Comparison of ENCODE assay signal across 14 cellular contexts in the genomic region with DNA sequence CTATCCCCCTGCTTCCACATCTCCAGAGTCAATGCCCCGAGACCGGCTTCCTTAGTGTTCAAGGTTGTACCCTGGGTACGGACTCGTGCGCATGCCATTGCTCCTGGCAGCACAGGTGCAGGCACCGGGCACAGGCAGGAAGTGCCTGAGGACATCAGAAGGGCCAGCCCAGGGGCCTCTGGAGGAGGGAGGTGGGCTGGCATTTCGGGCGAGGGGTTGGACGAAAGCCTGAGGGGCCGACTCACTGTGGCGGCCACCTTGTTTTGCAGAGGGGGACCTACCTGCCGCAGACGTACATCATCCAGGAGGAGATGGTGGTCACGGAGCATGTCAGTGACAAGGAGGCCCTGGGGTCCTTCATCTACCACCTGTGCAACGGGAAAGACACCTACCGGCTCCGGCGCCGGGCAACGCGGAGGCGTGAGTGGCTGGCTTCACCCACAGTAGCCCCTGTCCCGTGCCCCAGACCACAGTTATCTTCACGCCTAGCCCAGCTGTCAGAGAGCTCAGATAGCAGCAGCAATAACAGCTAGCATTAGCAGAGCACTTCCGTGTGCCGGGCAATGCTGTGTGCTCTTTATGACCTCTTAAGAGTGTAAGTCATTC. TPM values are rescaled to one million over a fixed set of nuclear protein-coding genes. Genes with fewer than 3 reads are reported as not detected.
A peak's percentile ranks its signal among the peaks of the same experiment; 100 is the strongest.
DNase-seq lines count a peak whose midpoint lies in the region; ATAC-seq, FAIRE-seq and TF ChIP-seq lines count a peak whose summit lies in the region.
"Had no signal": no experiment of that assay in that cellular context is flagged by ENCODE, and none has a peak within 500 bp of the region (broad histone marks: within the 10 kb centered on the region; RNA-seq: fewer than 3 reads in every experiment).

No MANE protein-coding gene starts in this region.

- H3K4me1 Mint-ChIP-seq in naive thymus-derived CD4-positive, alpha-beta T cell = peaks cover 0 to 18% (median 13%) of the 10 kb centered on the region in 7 donors
- H3K4me1 Mint-ChIP-seq in HFFc6 (ENCODE audit: low read depth) = no peaks in the 10 kb centered on the region

- DNase-seq in GM12878 (ENCODE audit: low read depth, low spot score) = no peak
- no peak for DNase-seq in naive thymus-derived CD4-positive, alpha-beta T cell
- DNase-seq in HFFc6 = no peak
- DNase-seq in NCI-H82 (lab: John Stamatoyannopoulos, UW) = no peak
- DNase-seq in NCI-H82 treated with DMSO at 0.1 percent for 48 hours (lab: John Stamatoyannopoulos, UW; ENCODE audit: unreplicated experiment) = no peak
- DNase-seq in SJCRH30 = no peak
- DNase-seq: activated CD4-positive, alpha-beta T cell treated with anti-CD3 and anti-CD28 coated beads, Interleukin-2, amount 50 U/mL, for 1 hour; foreskin fibroblast had no signal

- H3K36me3 ChIP-seq in BLaER1 treated with 17β-estradiol and CSF1 and Interleukin-3, amounts not matched to agents 10 nM and 100 nM = peaks cover 37 to 63% (median 49%) of the 10 kb centered on the region in 11 experiments
- H3K36me3 ChIP-seq in GM12878 (ENCODE audit: control insufficient read depth in 2 of 2, insufficient read depth in 2 of 2, low read length in 1 of 2) (peaks cover 2 to 9% of the 10 kb centered on the region in 2 experiments; a peak in 3 of 4 replicates), SJCRH30 (no peaks in the 10 kb centered on the region)
- H3K36me3 ChIP-seq in naive thymus-derived CD4-positive, alpha-beta T cell (ENCODE audit: control insufficient read depth in 2 of 3, insufficient read depth in 3 of 3, low read length in 3 of 3) = peaks cover 0 to 34% (median 3%) of the 10 kb centered on the region in 3 experiments

- no peaks in the 10 kb centered on the region for H3K9me3 ChIP-seq in BLaER1 treated with 17β-estradiol and CSF1 and Interleukin-3, amounts not matched to agents 10 nM and 100 nM (replicated peaks in 1 of 11)
- H3K9me3 ChIP-seq in GM12878 (replicated peaks; ENCODE audit: control insufficient read depth, insufficient read depth, low read length) (no peaks in the 10 kb centered on the region), SJCRH30 (replicated peaks) (no peaks in the 10 kb centered on the region)
- no peaks in the 10 kb centered on the region for H3K9me3 ChIP-seq in naive thymus-derived CD4-positive, alpha-beta T cell (ENCODE audit: control insufficient read depth in 2 of 3, low read length in 3 of 3)

- H3K9me3 Mint-ChIP-seq in naive thymus-derived CD4-positive, alpha-beta T cell = no peaks in the 10 kb centered on the region
- H3K9me3 Mint-ChIP-seq in HFFc6 = no peaks in the 10 kb centered on the region

- POLR2A ChIA-PET in GM12878 (lab: Charles Lee) = no interaction called here
- POLR2A ChIA-PET in naive thymus-derived CD4-positive, alpha-beta T cell (lab: Charles Lee) = interaction anchor here (1.5 kb wide), 1 partner anchor 11 kb away, joined by 4 read pairs; no protein-coding TSS in a partner anchor

- peaks cover 13 to 64% (median 29%) of the 10 kb centered on the region in 11 experiments; a peak in 19 of 22 replicates for H4K20me1 ChIP-seq in BLaER1 treated with 17β-estradiol and CSF1 and Interleukin-3, amounts not matched to agents 10 nM and 100 nM
- no peaks in the 10 kb centered on the region for H4K20me1 ChIP-seq in GM12878 (ENCODE audit: control insufficient read depth, insufficient read depth)

- no peaks in the 10 kb centered on the region for H3K27me3 Mint-ChIP-seq in naive thymus-derived CD4-positive, alpha-beta T cell
- peaks cover 1% of the 10 kb centered on the region for H3K27me3 Mint-ChIP-seq in HFFc6 (ENCODE audit: insufficient read depth)

- H3K4me3 ChIP-seq in BLaER1 treated with 17β-estradiol and CSF1 and Interleukin-3, amounts not matched to agents 10 nM and 100 nM = peak overlapping the region in 1 of 10 experiments; percentile 10; a peak in 1 of 20 replicates
- H3K4me3 ChIP-seq in GM12878 (no peak overlapping the region), SJCRH30 (no peak overlapping the region)
- peak overlapping the region; percentile 36 for H3K4me3 ChIP-seq in naive thymus-derived CD4-positive, alpha-beta T cell (ENCODE audit: low read length)

- SMC1A ChIA-PET in GM12878 (lab: Charles Lee; ENCODE audit: uncharacterized antibody, unreplicated experiment) = interaction anchor here (1.5 to 1.9 kb wide), 2 partner anchors 11 to 16 kb away, joined by 3 to 6 read pairs; no protein-coding TSS in a partner anchor

- CTCF ChIA-PET in GM12878 (lab: Yijun Ruan, JAX) = interaction anchor here (1.0 to 2.9 kb wide), 7 partner anchors 13 to 110 kb away, joined by 3 to 9 read pairs (median 4); partner anchors contain the start of gene ITM2C
- CTCF ChIA-PET in naive thymus-derived CD4-positive, alpha-beta T cell (lab: Charles Lee) = interaction anchor here (0.7 kb wide), 1 partner anchor 11 kb away, joined by 3 read pairs; no protein-coding TSS in a partner anchor

- no peaks in the 10 kb centered on the region; the same call in 1 of the 2 replicates for H3K79me2 ChIP-seq in GM12878 (ENCODE audit: control insufficient read depth, insufficient read depth, low read length)

- H3K27me3 ChIP-seq in BLaER1 treated with 17β-estradiol and CSF1 and Interleukin-3, amounts not matched to agents 10 nM and 100 nM = no peaks in the 10 kb centered on the region
- no peaks in the 10 kb centered on the region for H3K27me3 ChIP-seq in GM12878 (replicated peaks in 1 of 2; ENCODE audit: control insufficient read depth in 2 of 2, insufficient read depth in 2 of 2, low read length in 1 of 2)
- no peaks in the 10 kb centered on the region for H3K27me3 ChIP-seq in naive thymus-derived CD4-positive, alpha-beta T cell (ENCODE audit: control insufficient read depth in 2 of 2, insufficient read depth in 2 of 2, low read length in 2 of 2)
- peaks cover 7% of the 10 kb centered on the region; the same call in 1 of the 2 replicates for H3K27me3 ChIP-seq in SJCRH30

- FAIRE-seq in GM12878 (lab: Jason Lieb, UNC) = no peak
- FAIRE-seq: G401.6, H1 had no signal

- peak; percentile 27 for ATAC-seq in GM18867 (IDR thresholded peaks at IDR 0.05; ENCODE audit: unreplicated experiment)
- ATAC-seq in GM12878 = no peak
- no peak for ATAC-seq in naive thymus-derived CD4-positive, alpha-beta T cell

- TF ChIP-seq POLR2A in GM12878 (IDR thresholded peaks at IDR 0.05; ENCODE audit: low read depth, low read length) = no peak

- H3K4me3 Mint-ChIP-seq in naive thymus-derived CD4-positive, alpha-beta T cell = peak overlapping the region in 1 of 10 donors; percentile 29
- H3K4me3 Mint-ChIP-seq in HFFc6 = no peak overlapping the region

- BruUV-seq in GM12878 (replicated peaks; lab: Mats Ljungman, UMichigan) = no TSS peak

- in situ Hi-C loops in GM12878 (cut with MboI) = no loop called here

- RAD21 ChIA-PET in GM12878 (lab: Charles Lee; ENCODE audit: unreplicated experiment) = no interaction called here

- no peak overlapping the region for H2AFZ ChIP-seq in GM12878 (ENCODE audit: control insufficient read depth, low read depth, low read length)

- H3K9ac ChIP-seq in BLaER1 treated with 17β-estradiol and CSF1 and Interleukin-3, amounts not matched to agents 10 nM and 100 nM = peak overlapping the region in 8 of 11 experiments; percentile 14 to 65 (median 47); a peak in 14 of 22 replicates
- no peak overlapping the region for H3K9ac ChIP-seq in GM12878 (ENCODE audit: control insufficient read depth, insufficient read depth, low read length)

- intact Hi-C loops in GM12878 (cut with micrococcal nuclease; ENCODE audit: unreplicated experiment) = no loop called here
- intact Hi-C loops in naive thymus-derived CD4-positive, alpha-beta T cell (cut with micrococcal nuclease) = loop anchor here in 1 of 2 donors (1.0 kb wide), 1 partner anchor 10 kb away; no protein-coding TSS in a partner anchor

- TF ChIP-seq RAD21 in GM12878 (IDR thresholded peaks at IDR 0.05; ENCODE audit: insufficient read depth, low read depth, low read length) = no peak

- H3K27ac Mint-ChIP-seq in naive thymus-derived CD4-positive, alpha-beta T cell = no peak overlapping the region
- H3K27ac Mint-ChIP-seq in HFFc6 = no peak overlapping the region

- peak overlapping the region in 9 of 11 experiments; percentile 1 to 73 (median 67); a peak in 17 of 22 replicates for H3K27ac ChIP-seq in BLaER1 treated with 17β-estradiol and CSF1 and Interleukin-3, amounts not matched to agents 10 nM and 100 nM
- H3K27ac ChIP-seq in GM12878 (ENCODE audit: control insufficient read depth, insufficient read depth) (no peak overlapping the region), SJCRH30 (no peak overlapping the region)
- no peak overlapping the region for H3K27ac ChIP-seq in naive thymus-derived CD4-positive, alpha-beta T cell (ENCODE audit: low read depth, low read length)

- no peak for TF ChIP-seq CTCF in GM12878 (IDR thresholded peaks at IDR 0.05 in 2 of 3, conservative IDR thresholded peaks at IDR 0.05 in 1 of 3; ENCODE audit: control insufficient read depth in 2 of 3, extremely low read depth in 1 of 3, insufficient read depth in 1 of 3, low read depth in 3 of 3, low read length in 3 of 3)
- no peak for TF ChIP-seq CTCF in HFFc6 (IDR thresholded peaks at IDR 0.05)

- WGBS in GM12878 (ENCODE audit: insufficient coverage, insufficient replicate concordance, low lambda C conversion rate, missing lambda C conversion rate) = 90% methylated on average over 26 of the region's 26 CpGs

- TF ChIP-seq EP300 in GM12878 (IDR thresholded peaks at IDR 0.05; ENCODE audit: borderline replicate concordance in 1 of 2, control insufficient read depth in 1 of 2, low read depth in 2 of 2, low read length in 2 of 2) = no peak

- peaks cover 0 to 17% (median 0%) of the 10 kb centered on the region in 5 donors for H3K36me3 Mint-ChIP-seq in naive thymus-derived CD4-positive, alpha-beta T cell
- H3K36me3 Mint-ChIP-seq in HFFc6 (ENCODE audit: low read depth) = no peaks in the 10 kb centered on the region

- H3K4me2 ChIP-seq in BLaER1 treated with 17β-estradiol and CSF1 and Interleukin-3, amounts not matched to agents 10 nM and 100 nM = peak overlapping the region; percentile 45 to 85 (median 72)
- H3K4me2 ChIP-seq in GM12878 (ENCODE audit: control insufficient read depth, insufficient read depth) = 0 out of 2 replicates have a peak overlapping the region, but pooled peaks have one; percentile 44

- H3K4me1 ChIP-seq in BLaER1 treated with 17β-estradiol and CSF1 and Interleukin-3, amounts not matched to agents 10 nM and 100 nM = peaks cover 49 to 83% (median 72%) of the 10 kb centered on the region in 10 experiments
- peaks cover 40% of the 10 kb centered on the region for H3K4me1 ChIP-seq in GM12878 (ENCODE audit: control insufficient read depth, insufficient read depth, low read length)
- H3K4me1 ChIP-seq in naive thymus-derived CD4-positive, alpha-beta T cell (ENCODE audit: control insufficient read depth in 2 of 2, insufficient read depth in 2 of 2, low read length in 2 of 2) = peaks cover 6 to 18% of the 10 kb centered on the region in 2 donors
- H3K4me1 ChIP-seq in SJCRH30 = peaks cover 3% of the 10 kb centered on the region; the same call in 1 of the 2 replicates

RNA-seq across cellular contexts. Expression of gene ITM2C, which starts 12.5 kb away (rescaled TPM):
- total RNA-seq in GM12878 (2013; cell fraction: nucleolus; rRNA removed) = 42.5 and 42.9 TPM in 2 replicates
- 110 and 131 TPM in 2 replicates for total RNA-seq in GM12878 (2014; rRNA removed)
- total RNA-seq in GM12878 (2014; rRNA removed; fragmentation: Illumina TruSeq; extraction: Trizol) = 102 and 110 TPM in 2 replicates
- 155 and 167 TPM in 2 replicates for total RNA-seq in GM12878 (2021)
- polyA plus RNA-seq in GM12878 (2011; ENCODE audit: low read depth) = 46.6 TPM
- polyA plus RNA-seq in GM12878 (2011; rRNA removed) = 57.5 and 96.3 TPM in 2 replicates
- 139 and 172 TPM in 2 replicates for polyA plus RNA-seq in GM12878 (2011; cell fraction: cytosol; rRNA removed)
- polyA plus RNA-seq in GM12878 (2011; cell fraction: nucleus; rRNA removed) = 53.0 and 55.2 TPM in 2 replicates
- 79.4 and 173 TPM in 2 replicates for polyA plus RNA-seq in GM12878 (2012)
- 82.9 and 170 TPM in 2 replicates for polyA plus RNA-seq in GM12878 (2014; fragmentation: Illumina TruSeq; extraction: Trizol)
- polyA plus RNA-seq in GM12878 (2014; fragmentation: Nextera tagmentation; extraction: Ambion mirVana) = 10 to 100 TPM in 1 of 2 experiments, 1 to 10 TPM in 1; 5.4 to 16.9 TPM
- 185 and 204 TPM in 2 replicates for polyA plus RNA-seq in GM12878 (2014; rRNA removed)
- polyA plus RNA-seq in GM12878 (2016; fragmentation: Nextera tagmentation; extraction: Ambion mirVana) = 100 to 1,000 TPM; 191 to 195 TPM
- 118 and 121 TPM in 2 replicates for polyA minus RNA-seq in GM12878 (2011; rRNA and poly(A)+ RNA removed)
- 26.1 and 33.1 TPM in 2 replicates for polyA minus RNA-seq in GM12878 (2011; cell fraction: cytosol; rRNA and poly(A)+ RNA removed)
- polyA minus RNA-seq in GM12878 (2011; cell fraction: nucleus; rRNA and poly(A)+ RNA removed) = 5.1 and 9.5 TPM in 2 replicates
- 10 to 100 TPM in 4 of 5 experiments, 1 to 10 TPM in 1; 7.4 to 27.7 (median 24.7) TPM for total RNA-seq in naive thymus-derived CD4-positive, alpha-beta T cell
- 10 to 100 TPM; 36.2 to 37.4 TPM for polyA plus RNA-seq in naive thymus-derived CD4-positive, alpha-beta T cell
- total RNA-seq in HFFc6 (2021; fragmentation: NEBNext Ultra II Directional; extraction: Animal tissue kit (Norgen Biotek cat#: 25700)) = 10 to 100 TPM; 28.1 to 53.8 (median 29.4) TPM
- 18.1 and 20.9 TPM in 2 replicates for total RNA-seq in SJCRH30 (2014; rRNA removed; shearing (Covaris generic))

RNA-seq across cellular contexts. Expression of gene GPR55, which starts 47.8 kb away (rescaled TPM):
- total RNA-seq in GM12878 (2013; cell fraction: nucleolus; rRNA removed) = 20.6 and 24.6 TPM in 2 replicates
- total RNA-seq in GM12878 (2014; rRNA removed) (11.2 and 12.3 TPM in 2 replicates), GM12878 (2014; rRNA removed; fragmentation: Illumina TruSeq; extraction: Trizol) (18.1 and 19.2 TPM in 2 replicates), GM12878 (2021) (26.8 and 30.1 TPM in 2 replicates)
- polyA plus RNA-seq in GM12878 (2011; ENCODE audit: low read depth) = 12.4 TPM
- polyA plus RNA-seq in GM12878 (2011; rRNA removed) (16.5 and 26.9 TPM in 2 replicates), GM12878 (2014; fragmentation: Illumina TruSeq; extraction: Trizol) (20.4 and 24.4 TPM in 2 replicates), GM12878 (2014; fragmentation: Nextera tagmentation; extraction: Ambion mirVana) (1 to 10 TPM; 2.1 to 5.5 TPM), GM12878 (2014; rRNA removed) (23.4 and 23.5 TPM in 2 replicates), GM12878 (2016; fragmentation: Nextera tagmentation; extraction: Ambion mirVana) (10 to 100 TPM; 12.6 to 13.2 TPM)
- polyA plus RNA-seq in GM12878 (2011; cell fraction: cytosol; rRNA removed) = 26.5 and 38.7 TPM in 2 replicates
- 39.0 and 48.7 TPM in 2 replicates for polyA plus RNA-seq in GM12878 (2011; cell fraction: nucleus; rRNA removed)
- 17.2 and 17.7 TPM in 2 replicates for polyA plus RNA-seq in GM12878 (2012)
- 60.8 and 66.5 TPM in 2 replicates for polyA minus RNA-seq in GM12878 (2011; rRNA and poly(A)+ RNA removed)
- 6.0 and 6.2 TPM in 2 replicates for polyA minus RNA-seq in GM12878 (2011; cell fraction: cytosol; rRNA and poly(A)+ RNA removed)
- 10.9 and 19.2 TPM in 2 replicates for polyA minus RNA-seq in GM12878 (2011; cell fraction: nucleus; rRNA and poly(A)+ RNA removed)
- total RNA-seq in naive thymus-derived CD4-positive, alpha-beta T cell = 1 to 10 TPM; 1.3 to 8.8 (median 2.5) TPM
- 1 to 10 TPM; 1.4 to 1.5 TPM for polyA plus RNA-seq in naive thymus-derived CD4-positive, alpha-beta T cell
- total RNA-seq in HFFc6 (2021; fragmentation: NEBNext Ultra II Directional; extraction: Animal tissue kit (Norgen Biotek cat#: 25700)) = not detected
- 0.10 TPM in 1 of 2 replicates, not detected in the other for total RNA-seq in SJCRH30 (2014; rRNA removed; shearing (Covaris generic))
- total RNA-seq: H1, M059J had no signal
- polyA plus RNA-seq: H1, right cardiac atrium had no signal

Comparison
In these comparisons a context has a peak if more than half of its experiments do, and no peak if none do; other contexts are left out.
1. H3K27ac ChIP-seq: peak in BLaER1 treated with 17β-estradiol and CSF1 and Interleukin-3, amounts not matched to agents 10 nM and 100 nM (9 of 11); none in GM12878 (single experiment), naive thymus-derived CD4-positive, alpha-beta T cell (single experiment) and SJCRH30 (single experiment).